ENCODE assay signal across 8 cellular contexts in the genomic region with DNA sequence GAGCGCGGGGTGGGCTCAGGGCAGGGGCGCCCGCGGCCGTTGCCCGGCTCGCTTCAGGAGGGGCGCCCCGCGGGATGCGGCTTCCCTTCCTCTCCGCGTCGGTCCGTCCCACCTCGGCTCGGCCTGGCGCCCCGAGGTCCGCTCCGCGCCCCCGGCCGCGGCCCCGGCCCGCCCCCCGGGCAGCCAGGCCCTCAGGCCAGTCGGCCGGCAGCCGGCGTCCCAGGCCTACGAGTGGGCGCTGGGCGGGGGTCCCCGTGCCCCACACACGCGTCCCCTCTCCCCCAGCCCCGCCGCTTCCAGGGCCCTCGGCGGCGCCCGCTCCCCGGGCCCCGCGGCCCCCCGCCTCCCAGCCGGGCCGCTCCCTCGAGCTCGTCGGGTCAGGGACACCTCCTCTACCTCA. TPM values are rescaled to one million over a fixed set of nuclear protein-coding genes. Genes with fewer than 3 reads are reported as not detected.
DNase-seq lines count a peak whose midpoint lies in the region; ATAC-seq and TF ChIP-seq lines count a peak whose summit lies in the region.
"Not testable (repeated sequence)": the region's sequence is repeated elsewhere in the genome, so short reads cannot be mapped to it uniquely, and the experiment has no call there.

No MANE protein-coding gene starts in this region.

- not testable (repeated sequence) for H3K27me3 Mint-ChIP-seq in activated T-cell treated with anti-CD3 and anti-CD28 coated beads, Interleukin-2, amount 50 U/mL, for 4 hours (ENCODE audit: low read depth)

- H3K9me3 ChIP-seq in BLaER1, right lobe of liver: not testable (repeated sequence)

- not testable (repeated sequence) for H4K20me1 ChIP-seq in BLaER1

- DNase-seq in LNCaP clone FGC (ENCODE audit: low read depth); activated T-cell treated with anti-CD3 and anti-CD28 coated beads, Interleukin-2, amount 50 U/mL, for 4 hours; epithelial cell of esophagus (ENCODE audit: low read depth); right lobe of liver; skeletal muscle cell (ENCODE audit: low read depth): not testable (repeated sequence)

- 0% methylated on average over 9 of the region's 54 CpGs for WGBS in right lobe of liver (ENCODE audit: insufficient coverage, low coverage, low lambda C conversion rate, missing lambda C conversion rate)

- not testable (repeated sequence) for H3K4me1 ChIP-seq in BLaER1, right lobe of liver

- not testable (repeated sequence) for H3K4me2 ChIP-seq in BLaER1

- not testable (repeated sequence) for H3K36me3 Mint-ChIP-seq in activated T-cell treated with anti-CD3 and anti-CD28 coated beads, Interleukin-2, amount 50 U/mL, for 4 hours (ENCODE audit: insufficient read depth)

- not testable (repeated sequence) for H3K36me3 ChIP-seq in BLaER1, right lobe of liver

- not testable (repeated sequence) for H3K4me1 Mint-ChIP-seq in activated T-cell treated with anti-CD3 and anti-CD28 coated beads, Interleukin-2, amount 50 U/mL, for 4 hours (ENCODE audit: low read depth)

- not testable (repeated sequence) for TF ChIP-seq POLR2A in right lobe of liver (IDR thresholded peaks at IDR 0.05)

- ATAC-seq in GM19372 (IDR thresholded peaks at IDR 0.05; ENCODE audit: low read depth, unreplicated experiment) (peak; percentile 53), HG02884 (IDR thresholded peaks at IDR 0.05; ENCODE audit: unreplicated experiment) (peak; percentile 35), right lobe of liver (peak; percentile 29 to 56 (median 46))
- ATAC-seq in activated T-cell treated with anti-CD3 and anti-CD28 coated beads, Interleukin-2, amount 50 U/mL, for 4 hours = peak; percentile 50 to 54

- TF ChIP-seq CTCF in LNCaP clone FGC (IDR thresholded peaks at IDR 0.05; ENCODE audit: control insufficient read depth, extremely low read depth, insufficient read depth); epithelial cell of esophagus (IDR thresholded peaks at IDR 0.05; ENCODE audit: insufficient read depth, low read depth, low read length, missing control alignments); right lobe of liver (IDR thresholded peaks at IDR 0.05): not testable (repeated sequence)

- peak overlapping the region; percentile 71 for H3K9ac ChIP-seq in BLaER1

- peak overlapping the region; percentile 83 for H3K4me3 Mint-ChIP-seq in activated T-cell treated with anti-CD3 and anti-CD28 coated beads, Interleukin-2, amount 50 U/mL, for 4 hours

- peak overlapping the region; percentile 69 for H3K4me3 ChIP-seq in BLaER1
- H3K4me3 ChIP-seq in LNCaP clone FGC (ENCODE audit: low read depth, low read length) = peak overlapping the region; percentile 58
- peak overlapping the region; percentile 44 for H3K4me3 ChIP-seq in epithelial cell of esophagus (ENCODE audit: low read length)
- H3K4me3 ChIP-seq in right lobe of liver = peak overlapping the region; percentile 31 to 68 (median 33)
- H3K4me3 ChIP-seq in skeletal muscle cell (ENCODE audit: low read depth, low read length) = peak overlapping the region; percentile 45

- H3K9me3 Mint-ChIP-seq in activated T-cell treated with anti-CD3 and anti-CD28 coated beads, Interleukin-2, amount 50 U/mL, for 4 hours = not testable (repeated sequence)

- intact Hi-C loops in right lobe of liver (cut with DNase I) = not testable (repeated sequence)

- H3K27me3 ChIP-seq in BLaER1, right lobe of liver: not testable (repeated sequence)

- H3K27ac ChIP-seq in BLaER1 = peak overlapping the region; percentile 56; the same call in 1 of the 2 replicates
- not testable (repeated sequence) for H3K27ac ChIP-seq in right lobe of liver

RNA-seq across cellular contexts. Expression of a gene that starts 31.6 kb away (rescaled TPM):
- total RNA-seq in activated T-cell treated with anti-CD3 and anti-CD28 coated beads, Interleukin-2, amount 50 U/mL, for 4 hours = 10 to 100 TPM; 44.1 to 58.1 (median 47.7) TPM
- total RNA-seq in right lobe of liver = 10 to 100 TPM; 23.1 to 29.5 (median 25.9) TPM
